ENCODE assay signal across 13 cellular contexts in the genomic region with DNA sequence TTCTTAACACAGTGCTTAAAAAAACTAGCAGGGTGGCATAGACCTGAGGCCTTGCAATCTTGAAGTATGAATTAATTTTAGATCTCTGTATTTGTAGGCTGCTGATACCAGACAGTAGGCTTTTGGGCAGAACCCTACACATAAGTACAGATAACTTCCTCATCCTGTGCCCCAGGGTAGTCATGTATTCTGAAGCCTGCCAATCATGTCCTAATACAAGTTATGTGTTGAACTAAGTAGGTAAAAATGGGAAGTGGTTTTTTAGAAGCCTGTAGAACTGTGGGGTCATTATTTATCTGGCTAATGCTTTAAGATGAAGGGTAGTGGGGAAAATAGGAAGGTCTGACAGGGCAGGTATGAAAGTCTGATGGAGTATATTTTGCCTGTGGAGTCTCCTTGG.
DNase-seq lines count a peak whose midpoint lies in the region; ATAC-seq and TF ChIP-seq lines count a peak whose summit lies in the region.
"Had no signal": no experiment of that assay in that cellular context is flagged by ENCODE, and none has a peak within 500 bp of the region (broad histone marks: within the 10 kb centered on the region; RNA-seq: fewer than 3 reads in every experiment).

No MANE protein-coding gene starts in this region.

- DNase-seq in NB4 (ENCODE audit: low read depth) (peak; percentile 82), D341Med (ENCODE audit: low spot score) (no peak), NCI-H1105 treated with DMSO at 0.1 percent for 48 hours (lab: John Stamatoyannopoulos, UW) (no peak), NCI-H1930 (lab: John Stamatoyannopoulos, UW) (no peak), GM13976 (ENCODE audit: low spot score) (no peak)
- no peak for DNase-seq in effector memory CD8-positive, alpha-beta T cell
- DNase-seq: amniotic stem cell; NCI-H1092 treated with DMSO at 0.1 percent for 48 hours; stimulated activated CD4-positive, alpha-beta T cell treated with anti-CD3 and anti-CD28 coated beads, Interleukin-12 subunit alpha, Interleukin-12 subunit beta, amount 100 ng/mL, for 4 hours had no signal

- no peak overlapping the region for H3K4me3 ChIP-seq in NB4 (ENCODE audit: low read depth, low read length)
- H3K4me3 ChIP-seq: SK-N-MC, thoracic aorta had no signal

- H3K36me3 Mint-ChIP-seq in effector memory CD8-positive, alpha-beta T cell (ENCODE audit: insufficient read depth) = no peaks in the 10 kb centered on the region

- H3K27me3 Mint-ChIP-seq in effector memory CD8-positive, alpha-beta T cell = no peaks in the 10 kb centered on the region

- in situ Hi-C loops in GM13976 (cut with MboI; ENCODE audit: low sequenced_read_pairs, unreplicated experiment) = no loop called here

- H3K27ac Mint-ChIP-seq in effector memory CD8-positive, alpha-beta T cell = peak overlapping the region in 1 of 2 donors; percentile 5

- TF ChIP-seq POLR2A in NB4 (IDR thresholded peaks at IDR 0.05; ENCODE audit: extremely low read depth, insufficient read length) = no peak

- TF ChIP-seq CTCF in NB4 (IDR thresholded peaks at IDR 0.05; ENCODE audit: low read depth, low read length) (no peak), GM13976 (IDR thresholded peaks at IDR 0.05; ENCODE audit: borderline replicate concordance, control extremely low read depth, extremely low read depth, insufficient read depth, missing control alignments) (no peak)

- ATAC-seq in GM18502 (IDR thresholded peaks at IDR 0.05; ENCODE audit: poor library complexity, unreplicated experiment) = peak; percentile 80
- peak; percentile 63 for ATAC-seq in GM21619 (IDR thresholded peaks at IDR 0.05; ENCODE audit: unreplicated experiment)
- peak; percentile 70 for ATAC-seq in effector memory CD8-positive, alpha-beta T cell (replicated peaks)

- no peak overlapping the region for H3K4me3 Mint-ChIP-seq in effector memory CD8-positive, alpha-beta T cell

- H3K9me3 Mint-ChIP-seq in effector memory CD8-positive, alpha-beta T cell = no peaks in the 10 kb centered on the region

- peaks cover 21 to 25% of the 10 kb centered on the region in 2 donors for H3K4me1 Mint-ChIP-seq in effector memory CD8-positive, alpha-beta T cell (ENCODE audit: low read depth in 2 of 2)
